32 cellular contexts compared by ENCODE assay signal in genomic region chr10:131176907-131177306, GRCh38.
"Had no signal": no experiment of that assay in that cellular context is flagged by ENCODE, and none has a peak within 500 bp of the region (broad histone marks: within the 10 kb centered on the region; RNA-seq: fewer than 3 reads in every experiment).

No MANE protein-coding gene starts in this region.

- H3K27ac Mint-ChIP-seq: activated CD4-positive, alpha-beta T cell treated with anti-CD3 and anti-CD28 coated beads, Interleukin-2, amount 10 ng/mL, durations not matched to agents 24 days and 14 days; activated CD8-positive, alpha-beta T cell treated with anti-CD3 and anti-CD28 coated beads for 36 hours; activated naive CD4-positive, alpha-beta T cell treated with anti-CD3 and anti-CD28 coated beads, Interleukin-2, amount 50 U/mL, for 24 hours; activated naive CD8-positive, alpha-beta T cell treated with anti-CD3 and anti-CD28 coated beads, Interleukin-2, amount 10 ng/mL, durations not matched to agents 7 days and 5 days; activated T-helper 2 cell treated with anti-CD3 and anti-CD28 coated beads, Interferon-gamma antibody, Interleukin-2, Interleukin-4, amounts not matched to agents 10 μg/mL and 5 μg/mL and 100 μg/mL, durations not matched to agents 14 hours and 24 hours and 36 hours; T-helper 1 cell treated with Interleukin-12 subunit alpha and Interleukin-12 subunit beta and Interleukin-4 antibody, amounts not matched to agents 30 μg/mL and 1 μg/mL, for 36 hours; T-helper 2 cell treated with Interferon-gamma antibody and Interleukin-4, amounts not matched to agents 5 μg/mL and 100 μg/mL, for 36 hours had no signal

- H3K9me3 ChIP-seq: ascending aorta, body of pancreas, breast epithelium, MG63, SK-N-SH had no signal

- H3K9ac ChIP-seq: SK-N-SH had no signal

- H3K4me1 Mint-ChIP-seq: activated CD4-positive, alpha-beta T cell treated with anti-CD3 and anti-CD28 coated beads, Interleukin-2, amount 10 ng/mL, durations not matched to agents 24 days and 14 days; activated naive CD4-positive, alpha-beta T cell treated with anti-CD3 and anti-CD28 coated beads, Interleukin-2, amount 50 U/mL, for 24 hours; activated naive CD8-positive, alpha-beta T cell treated with anti-CD3 and anti-CD28 coated beads, Interleukin-2, amount 10 ng/mL, durations not matched to agents 7 days and 5 days had no signal

- H3K27me3 Mint-ChIP-seq: activated CD4-positive, alpha-beta T cell treated with anti-CD3 and anti-CD28 coated beads, Interleukin-2, amount 10 ng/mL, durations not matched to agents 24 days and 14 days; activated CD8-positive, alpha-beta T cell treated with anti-CD3 and anti-CD28 coated beads for 36 hours; activated naive CD4-positive, alpha-beta T cell treated with anti-CD3 and anti-CD28 coated beads, Interleukin-2, amount 50 U/mL, for 24 hours; activated naive CD8-positive, alpha-beta T cell treated with anti-CD3 and anti-CD28 coated beads, Interleukin-2, amount 10 ng/mL, durations not matched to agents 7 days and 5 days had no signal

- H3K27ac ChIP-seq: ascending aorta, body of pancreas, breast epithelium, Peyer's patch, SJSA1 had no signal

- H3K4me1 ChIP-seq: ascending aorta, breast epithelium, Peyer's patch, SJSA1 had no signal

- ATAC-seq: activated CD8-positive, alpha-beta T cell treated with anti-CD3 and anti-CD28 coated beads for 36 hours; body of pancreas; PC-3 had no signal

- H3K36me3 ChIP-seq: ascending aorta, breast epithelium, MG63, Peyer's patch, SJSA1 had no signal

- H3K27me3 ChIP-seq: ascending aorta, body of pancreas, MG63, Peyer's patch, SJSA1 had no signal

- H3K9me3 Mint-ChIP-seq: activated CD8-positive, alpha-beta T cell treated with anti-CD3 and anti-CD28 coated beads for 36 hours; activated naive CD4-positive, alpha-beta T cell treated with anti-CD3 and anti-CD28 coated beads, Interleukin-2, amount 50 U/mL, for 24 hours; activated T-helper 2 cell treated with anti-CD3 and anti-CD28 coated beads, Interferon-gamma antibody, Interleukin-2, Interleukin-4, amounts not matched to agents 10 μg/mL and 5 μg/mL and 100 μg/mL, durations not matched to agents 14 hours and 24 hours and 36 hours; T-helper 1 cell treated with Interleukin-12 subunit alpha and Interleukin-12 subunit beta and Interleukin-4 antibody, amounts not matched to agents 30 μg/mL and 1 μg/mL, for 36 hours had no signal

- H3K4me3 ChIP-seq: ascending aorta, body of pancreas, MG63, Peyer's patch, SJSA1 had no signal

- H3K4me2 ChIP-seq: SK-N-SH had no signal

- H3K36me3 Mint-ChIP-seq: activated naive CD4-positive, alpha-beta T cell treated with anti-CD3 and anti-CD28 coated beads, Interleukin-2, amount 50 U/mL, for 24 hours; activated naive CD8-positive, alpha-beta T cell treated with anti-CD3 and anti-CD28 coated beads, Interleukin-2, amount 10 ng/mL, durations not matched to agents 7 days and 5 days had no signal

- H3K4me3 Mint-ChIP-seq: activated CD4-positive, alpha-beta T cell treated with anti-CD3 and anti-CD28 coated beads, Interleukin-2, amount 10 ng/mL, durations not matched to agents 24 days and 14 days; activated CD8-positive, alpha-beta T cell treated with anti-CD3 and anti-CD28 coated beads for 36 hours; activated naive CD4-positive, alpha-beta T cell treated with anti-CD3 and anti-CD28 coated beads, Interleukin-2, amount 50 U/mL, for 24 hours; activated naive CD8-positive, alpha-beta T cell treated with anti-CD3 and anti-CD28 coated beads, Interleukin-2, amount 10 ng/mL, durations not matched to agents 7 days and 5 days; T-helper 1 cell treated with Interleukin-12 subunit alpha and Interleukin-12 subunit beta and Interleukin-4 antibody, amounts not matched to agents 30 μg/mL and 1 μg/mL, for 36 hours; T-helper 2 cell treated with Interferon-gamma antibody and Interleukin-4, amounts not matched to agents 5 μg/mL and 100 μg/mL, for 36 hours had no signal

- DNase-seq: activated CD4-positive, alpha-beta T cell treated with anti-CD3 and anti-CD28 coated beads, Interleukin-2, amount 10 ng/mL, durations not matched to agents 24 days and 14 days; activated CD4-positive, alpha-beta T cell treated with anti-CD3 and anti-CD28 coated beads, Interleukin-2, amount 50 U/mL, for 4 hours; activated CD8-positive, alpha-beta T cell treated with anti-CD3 and anti-CD28 coated beads for 36 hours; activated gamma-delta T cell; activated naive CD4-positive, alpha-beta T cell treated with Interleukin-2 at 50 U/mL for 16 hours; activated naive CD8-positive, alpha-beta T cell treated with anti-CD3 and anti-CD28 coated beads, Interleukin-2, amount 10 ng/mL, durations not matched to agents 7 days and 5 days; activated T-cell treated with anti-CD3 and anti-CD28 coated beads, Interleukin-2, amount 50 U/mL, for 1 hour; amygdala; body of pancreas; Kasumi-1; MG63; NCI-H1048; NCI-H1105 treated with DMSO at 0.1 percent for 48 hours; NCI-H1436; NCI-H1694; NCI-H1930; NCI-H2081 treated with DMSO at 0.1 percent for 48 hours; NCI-H345; NCI-H524 treated with DMSO at 0.1 percent for 48 hours; NK-92 treated with Interleukin-12 subunit alpha and Interleukin-12 subunit beta, amount 100 ng/mL, for 24 hours; PC-3; Peyer's patch; SHP77 treated with DMSO at 0.1 percent for 48 hours had no signal

- FAIRE-seq: TTC549 had no signal
